20 cellular contexts compared by ENCODE assay signal in genomic region chr22:29831958-29832357, GRCh38. TPM values are rescaled to one million over a fixed set of nuclear protein-coding genes. Genes with fewer than 3 reads are reported as not detected.
DNase-seq lines count a peak whose midpoint lies in the region; ATAC-seq and TF ChIP-seq lines count a peak whose summit lies in the region.
"Had no signal": no experiment of that assay in that cellular context is flagged by ENCODE, and none has a peak within 500 bp of the region (broad histone marks: within the 10 kb centered on the region; RNA-seq: fewer than 3 reads in every experiment).

No MANE protein-coding gene starts in this region.

- H2BK5ac ChIP-seq in mesenchymal stem cell (ENCODE audit: low read depth, low read length, poor library complexity, severe bottlenecking) = no peak overlapping the region

- no peak overlapping the region for H2BK15ac ChIP-seq in mesenchymal stem cell (ENCODE audit: low read depth, poor library complexity, severe bottlenecking)

- H3K4me3 ChIP-seq in cardiac muscle cell (no peak overlapping the region), mesodermal cell (ENCODE audit: extremely low read depth, insufficient read depth, low read length, poor library complexity, severe bottlenecking) (no peak overlapping the region), mesenchymal stem cell (ENCODE audit: insufficient read depth in 1 of 2, low read depth in 1 of 2, low read length in 2 of 2) (no peak overlapping the region)

- TF ChIP-seq CTCF in cardiac muscle cell (IDR thresholded peaks at IDR 0.05; ENCODE audit: low read depth, low read length) = no peak
- TF ChIP-seq CTCF in endothelial cell (IDR thresholded peaks at IDR 0.05; ENCODE audit: unreplicated experiment) = no peak

- H3K18ac ChIP-seq in mesenchymal stem cell (ENCODE audit: low read depth in 1 of 2, low read length in 2 of 2) = no peak overlapping the region

- H3K27me3 Mint-ChIP-seq in endothelial cell (ENCODE audit: unreplicated experiment) = peaks cover 8% of the 10 kb centered on the region
- H3K27me3 Mint-ChIP-seq: CD4-positive, CD25-positive, alpha-beta regulatory T cell had no signal

- peak overlapping the region; percentile 93 for H3K27ac Mint-ChIP-seq in endothelial cell (ENCODE audit: unreplicated experiment)
- H3K27ac Mint-ChIP-seq in stimulated activated effector memory CD8-positive, alpha-beta T cell treated with anti-CD3 and anti-CD28 coated beads, Interleukin-12 subunit alpha, Interleukin-12 subunit beta, amount 100 ng/mL, for 72 hours = peak overlapping the region; percentile 23

- H3K4ac ChIP-seq in mesenchymal stem cell (ENCODE audit: low read depth in 1 of 2, low read length in 2 of 2) = no peak overlapping the region

- H3K27ac ChIP-seq in cardiac muscle cell = peak overlapping the region; percentile 56
- peak overlapping the region; percentile 51 for H3K27ac ChIP-seq in mesodermal cell (ENCODE audit: low read depth, low read length, severe bottlenecking)
- no peak overlapping the region for H3K27ac ChIP-seq in mesenchymal stem cell (ENCODE audit: low read length, poor library complexity, severe bottlenecking)

- H3K4me1 Mint-ChIP-seq in endothelial cell (ENCODE audit: unreplicated experiment) = peaks cover 69% of the 10 kb centered on the region
- peaks cover 30% of the 10 kb centered on the region for H3K4me1 Mint-ChIP-seq in stimulated activated effector memory CD8-positive, alpha-beta T cell treated with anti-CD3 and anti-CD28 coated beads, Interleukin-12 subunit alpha, Interleukin-12 subunit beta, amount 100 ng/mL, for 72 hours

- H2AFZ ChIP-seq in mesenchymal stem cell (ENCODE audit: low read depth, low read length) = no peak overlapping the region

- H4K91ac ChIP-seq in mesenchymal stem cell (ENCODE audit: low read length) = no peak overlapping the region

- 89 to 100% methylated on average over 8 to 9 of the region's 9 CpGs for WGBS in mesodermal cell (ENCODE audit: insufficient coverage in 2 of 2), 2 experiments
- 69% methylated on average over 9 of the region's 9 CpGs for WGBS in mesenchymal stem cell

- H2BK120ac ChIP-seq in mesenchymal stem cell (ENCODE audit: low read depth, low read length) = no peak overlapping the region

- H3K9me3 ChIP-seq in cardiac muscle cell (ENCODE audit: low read depth) (no peaks in the 10 kb centered on the region), mesodermal cell (ENCODE audit: control insufficient read depth, low read length) (no peaks in the 10 kb centered on the region), mesenchymal stem cell (ENCODE audit: control insufficient read depth, low read length) (no peaks in the 10 kb centered on the region)

- no peak overlapping the region for H3K4me3 Mint-ChIP-seq in endothelial cell (ENCODE audit: unreplicated experiment)
- no peak overlapping the region for H3K4me3 Mint-ChIP-seq in stimulated activated effector memory CD8-positive, alpha-beta T cell treated with anti-CD3 and anti-CD28 coated beads, Interleukin-12 subunit alpha, Interleukin-12 subunit beta, amount 100 ng/mL, for 72 hours
- H3K4me3 Mint-ChIP-seq: CD4-positive, CD25-positive, alpha-beta regulatory T cell had no signal

- intact Hi-C loops in cardiac septum (cut with DNase I) = loop anchor here (2.0 to 5.0 kb wide), 2 partner anchors 51 to 170 kb away; no protein-coding TSS in a partner anchor

- H2AK5ac ChIP-seq in mesenchymal stem cell (ENCODE audit: low read length, severe bottlenecking) = no peak overlapping the region

- H3K23ac ChIP-seq in mesenchymal stem cell (ENCODE audit: low read length in 2 of 2) = no peak overlapping the region

- no peaks in the 10 kb centered on the region for H3K9me3 Mint-ChIP-seq in endothelial cell (ENCODE audit: unreplicated experiment)
- H3K9me3 Mint-ChIP-seq in stimulated activated effector memory CD8-positive, alpha-beta T cell treated with anti-CD3 and anti-CD28 coated beads, Interleukin-12 subunit alpha, Interleukin-12 subunit beta, amount 100 ng/mL, for 72 hours = no peaks in the 10 kb centered on the region
- H3K9me3 Mint-ChIP-seq: CD4-positive, CD25-positive, alpha-beta regulatory T cell had no signal

- no peak overlapping the region for H3K9ac ChIP-seq in mesenchymal stem cell (ENCODE audit: low read length)

- peaks cover 46% of the 10 kb centered on the region for H3K79me1 ChIP-seq in mesenchymal stem cell (replicated peaks; ENCODE audit: low read length, poor library complexity, severe bottlenecking)

- H3K4me1 ChIP-seq in cardiac muscle cell (ENCODE audit: low read depth) (peaks cover 33% of the 10 kb centered on the region), mesodermal cell (ENCODE audit: control insufficient read depth, insufficient read depth, low read length, poor library complexity, severe bottlenecking) (peaks cover 10% of the 10 kb centered on the region), mesenchymal stem cell (ENCODE audit: control insufficient read depth, insufficient read depth, low read depth, low read length) (peaks cover under 1% of the 10 kb centered on the region)

- no peak for ATAC-seq in stimulated activated effector memory CD8-positive, alpha-beta T cell treated with anti-CD3 and anti-CD28 coated beads, Interleukin-12 subunit alpha, Interleukin-12 subunit beta, amount 100 ng/mL, for 72 hours
- ATAC-seq: PC-3 had no signal

- H3K4me2 ChIP-seq in mesenchymal stem cell (ENCODE audit: low read length, poor library complexity, severe bottlenecking) = no peak overlapping the region

- no peak overlapping the region for H4K8ac ChIP-seq in mesenchymal stem cell (ENCODE audit: low read length)

- no peak overlapping the region for H3K14ac ChIP-seq in mesenchymal stem cell (ENCODE audit: low read length in 2 of 2)

- peaks cover 26% of the 10 kb centered on the region for H3K36me3 Mint-ChIP-seq in endothelial cell (ENCODE audit: low read depth, unreplicated experiment)
- H3K36me3 Mint-ChIP-seq in stimulated activated effector memory CD8-positive, alpha-beta T cell treated with anti-CD3 and anti-CD28 coated beads, Interleukin-12 subunit alpha, Interleukin-12 subunit beta, amount 100 ng/mL, for 72 hours = peaks cover 75% of the 10 kb centered on the region

- DNase-seq in cardiac muscle cell (ENCODE audit: low read depth in 1 of 2, low spot score in 1 of 2) (no peak), cardiac septum (ENCODE audit: low spot score) (no peak), endothelial cell (ENCODE audit: low spot score) (no peak), mesenchymal stem cell (no peak), NCI-H748 (lab: John Stamatoyannopoulos, UW; ENCODE audit: unreplicated experiment) (no peak), HuH-7.5 (ENCODE audit: low spot score) (no peak)
- no peak for DNase-seq in stimulated activated effector memory CD8-positive, alpha-beta T cell treated with anti-CD3 and anti-CD28 coated beads, Interleukin-12 subunit alpha, Interleukin-12 subunit beta, amount 100 ng/mL, for 72 hours (ENCODE audit: low spot score in 2 of 2)
- DNase-seq: 8988T; CD4-positive, CD25-positive, alpha-beta regulatory T cell; COR-L47; DMS 273 treated with DMSO at 0.1 percent for 48 hours; DND-41; NCI-H1436 treated with DMSO at 0.1 percent for 48 hours; NCI-H2029; NCI-H2171 treated with DMSO at 0.1 percent for 48 hours; NCI-H446 treated with DMSO at 0.1 percent for 48 hours; NCI-H774; PC-3; RPMI8226 had no signal

- H3K36me3 ChIP-seq in cardiac muscle cell (no peaks in the 10 kb centered on the region), mesodermal cell (ENCODE audit: control insufficient read depth, insufficient read depth, low read length) (peaks cover 45% of the 10 kb centered on the region), mesenchymal stem cell (ENCODE audit: control insufficient read depth in 1 of 2, insufficient read depth in 2 of 2, low read depth in 1 of 2, low read length in 2 of 2) (peaks cover 27 to 54% of the 10 kb centered on the region in 2 experiments)

- no peaks in the 10 kb centered on the region for H3K27me3 ChIP-seq in cardiac muscle cell
- no peaks in the 10 kb centered on the region for H3K27me3 ChIP-seq in mesenchymal stem cell (ENCODE audit: control insufficient read depth in 1 of 2, insufficient read depth in 1 of 2, low read length in 2 of 2)

- H2BK12ac ChIP-seq in mesenchymal stem cell (ENCODE audit: low read length in 2 of 2) = no peak overlapping the region

RNA-seq across cellular contexts. Expression of gene ASCC2, which starts 6.1 kb away (rescaled TPM):
- 23.0 and 26.0 TPM in 2 replicates for total RNA-seq in cardiac muscle cell
- 42.8 and 49.7 TPM in 2 replicates for polyA plus RNA-seq in cardiac muscle cell
- 31.9 TPM for total RNA-seq in cardiac septum
- 85.5 TPM for total RNA-seq in endothelial cell (ENCODE audit: unreplicated experiment)
- 42.2 TPM for polyA plus RNA-seq in mesodermal cell (2013, experiment 1 of 2)
- 39.2 TPM for polyA plus RNA-seq in mesodermal cell (2013, experiment 2 of 2)
- polyA plus RNA-seq in mesenchymal stem cell (2013, experiment 1 of 2) = 43.5 TPM
- 43.8 TPM for polyA plus RNA-seq in mesenchymal stem cell (2013, experiment 2 of 2)

RNA-seq across cellular contexts. Expression of gene MTMR3, which starts 51.0 kb away (rescaled TPM):
- total RNA-seq in cardiac muscle cell = 12.4 and 22.0 TPM in 2 replicates
- 10.1 and 16.0 TPM in 2 replicates for polyA plus RNA-seq in cardiac muscle cell
- total RNA-seq in cardiac septum = 45.9 TPM
- 39.1 TPM for total RNA-seq in endothelial cell (ENCODE audit: unreplicated experiment)
- 20.3 TPM for polyA plus RNA-seq in mesodermal cell (2013, experiment 1 of 2)
- 17.1 TPM for polyA plus RNA-seq in mesodermal cell (2013, experiment 2 of 2)
- 10.3 TPM for polyA plus RNA-seq in mesenchymal stem cell (2013, experiment 1 of 2)
- polyA plus RNA-seq in mesenchymal stem cell (2013, experiment 2 of 2) = 9.3 TPM
